Comparison of ENCODE assay signal across 7 cellular contexts in genomic region chr17:61294286-61294685, GRCh38.
"Had no signal": no experiment of that assay in that cellular context is flagged by ENCODE, and none has a peak within 500 bp of the region (broad histone marks: within the 10 kb centered on the region; RNA-seq: fewer than 3 reads in every experiment).

No MANE protein-coding gene starts in this region.

- H3K9me3 ChIP-seq: pancreas had no signal

- H3K4me3 ChIP-seq: pancreas had no signal

- DNase-seq: activated CD4-positive, alpha-beta T cell treated with anti-CD3 and anti-CD28 coated beads, Interleukin-2, amount 50 U/mL, for 1 hour; activated CD8-positive, alpha-beta memory T cell treated with anti-CD3 and anti-CD28 coated beads for 24 hours; activated naive CD4-positive, alpha-beta T cell; activated naive CD8-positive, alpha-beta T cell treated with anti-CD3 and anti-CD28 coated beads, Interleukin-2, amount 10 ng/mL, durations not matched to agents 7 days and 5 days; erythroblast; hippocampal formation; pancreas had no signal

- H3K4me1 ChIP-seq: pancreas had no signal

- H3K27ac ChIP-seq: pancreas had no signal

- H3K27me3 ChIP-seq: pancreas had no signal

- H3K36me3 ChIP-seq: pancreas had no signal
